In the genomic region with DNA sequence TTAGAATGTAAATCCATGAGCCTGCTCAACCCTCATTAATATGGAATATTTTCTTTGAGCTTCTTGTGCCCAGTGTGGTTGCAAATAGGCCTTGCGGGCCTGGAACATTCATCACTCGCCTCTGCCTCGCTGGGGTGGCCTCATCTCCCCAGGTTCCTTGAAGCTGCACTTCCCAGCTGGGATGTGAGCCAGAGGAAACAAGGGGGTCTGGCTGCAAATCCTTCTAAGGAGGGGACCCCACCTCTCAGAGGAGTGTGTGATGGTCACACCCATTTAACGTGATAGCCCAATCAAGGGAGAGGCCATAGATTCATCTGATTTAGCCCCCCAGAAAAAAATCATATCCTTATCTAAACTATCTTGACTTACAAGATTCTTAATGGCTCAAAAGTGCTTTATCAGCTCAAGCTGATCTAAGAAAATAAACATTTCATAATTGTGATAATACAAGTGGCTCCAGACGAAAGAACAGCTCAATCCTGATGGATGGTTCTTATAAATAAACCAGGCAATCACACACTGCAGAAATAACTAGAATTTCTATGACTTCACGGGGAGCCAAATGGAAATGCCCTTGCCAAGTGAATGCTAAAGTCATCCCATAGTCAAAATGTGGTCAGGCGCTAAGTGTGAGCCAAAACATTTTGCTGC, we compare ENCODE assay signal across 20 cellular contexts.
DNase-seq lines count a peak whose midpoint lies in the region; ATAC-seq, FAIRE-seq and TF ChIP-seq lines count a peak whose summit lies in the region.
"Had no signal": no experiment of that assay in that cellular context is flagged by ENCODE, and none has a peak within 500 bp of the region (broad histone marks: within the 10 kb centered on the region; RNA-seq: fewer than 3 reads in every experiment).

No MANE protein-coding gene starts in this region.

- H3K9me1 ChIP-seq in K562 (ENCODE audit: control insufficient read depth, insufficient read depth, low read length) = no peaks in the 10 kb centered on the region

- POLR2A ChIA-PET in K562 (lab: Yijun Ruan, JAX) = interaction anchor here (0.6 to 1.0 kb wide), 2 partner anchors 27 to 30 kb away, joined by 3 read pairs; no protein-coding TSS in a partner anchor

- H3K4me3 ChIP-seq in K562 (no peak overlapping the region), mesenchymal stem cell (ENCODE audit: insufficient read depth in 1 of 2, low read depth in 1 of 2, low read length in 2 of 2) (peak overlapping the region in 1 of 2 experiments; percentile 49), endodermal cell (ENCODE audit: low read length) (no peak overlapping the region)
- H3K4me3 ChIP-seq: HAP-1, right atrium auricular region, tibial nerve had no signal

- no peaks in the 10 kb centered on the region for H3K36me3 ChIP-seq in K562 (ENCODE audit: control insufficient read depth, insufficient read depth, low read length)
- H3K36me3 ChIP-seq in mesenchymal stem cell (ENCODE audit: control insufficient read depth in 1 of 2, insufficient read depth in 2 of 2, low read depth in 1 of 2, low read length in 2 of 2) = no peaks in the 10 kb centered on the region
- H3K36me3 ChIP-seq in endodermal cell (ENCODE audit: control insufficient read depth, insufficient read depth, low read length) = no peaks in the 10 kb centered on the region
- H3K36me3 ChIP-seq: HAP-1, neutrophil, right atrium auricular region, tibial nerve had no signal

- no peak for TF ChIP-seq CTCF in K562 (IDR thresholded peaks at IDR 0.05 in 2 of 3, conservative IDR thresholded peaks at IDR 0.05 in 1 of 3; ENCODE audit: insufficient read depth in 2 of 3, low read depth in 1 of 3, low read length in 3 of 3)
- no peak for TF ChIP-seq CTCF in endodermal cell (conservative IDR thresholded peaks at IDR 0.05)

- FAIRE-seq in K562 (lab: Jason Lieb, UNC) = no peak
- FAIRE-seq: RCC 7860 had no signal

- no peak overlapping the region for H2BK15ac ChIP-seq in mesenchymal stem cell (ENCODE audit: low read depth, poor library complexity, severe bottlenecking)

- intact Hi-C loops in K562 (cut with micrococcal nuclease) = no loop called here

- H3K14ac ChIP-seq in mesenchymal stem cell (ENCODE audit: low read length in 2 of 2) = no peak overlapping the region

- no peak overlapping the region for H3K27ac Mint-ChIP-seq in stimulated activated naive B cell treated with anti-CD40 and anti-IgM and Interleukin-4, amounts not matched to agents 10 μg/mL and 1 μg/mL and 100 μg/mL, for 72 hours
- H3K27ac Mint-ChIP-seq in endodermal cell = no peak overlapping the region
- H3K27ac Mint-ChIP-seq: WTC11 had no signal

- TF ChIP-seq RAD21 in K562 (CRISPR knock-in tag; conservative IDR thresholded peaks at IDR 0.05 in 1 of 2, IDR thresholded peaks at IDR 0.05 in 1 of 2) = no peak

- H3K4me2 ChIP-seq in K562 (ENCODE audit: insufficient read depth, low read length) (no peak overlapping the region), mesenchymal stem cell (ENCODE audit: low read length, poor library complexity, severe bottlenecking) (no peak overlapping the region)

- no peak overlapping the region for H2AK5ac ChIP-seq in mesenchymal stem cell (ENCODE audit: low read length, severe bottlenecking)

- H3K79me1 ChIP-seq in mesenchymal stem cell (replicated peaks; ENCODE audit: low read length, poor library complexity, severe bottlenecking) = no peaks in the 10 kb centered on the region

- no peak overlapping the region for H3K4me3 Mint-ChIP-seq in stimulated activated naive B cell treated with anti-CD40 and anti-IgM and Interleukin-4, amounts not matched to agents 10 μg/mL and 1 μg/mL and 100 μg/mL, for 72 hours
- no peak overlapping the region for H3K4me3 Mint-ChIP-seq in endodermal cell
- H3K4me3 Mint-ChIP-seq: WTC11 had no signal

- H3K9me3 Mint-ChIP-seq in stimulated activated naive B cell treated with anti-CD40 and anti-IgM and Interleukin-4, amounts not matched to agents 10 μg/mL and 1 μg/mL and 100 μg/mL, for 72 hours = no peaks in the 10 kb centered on the region
- H3K9me3 Mint-ChIP-seq in endodermal cell = no peaks in the 10 kb centered on the region
- H3K9me3 Mint-ChIP-seq: WTC11 had no signal

- no peaks in the 10 kb centered on the region for H3K79me2 ChIP-seq in K562 (ENCODE audit: control insufficient read depth, insufficient read depth, low read length)

- H3K27me3 ChIP-seq in K562 (ENCODE audit: control insufficient read depth in 2 of 2, insufficient read depth in 2 of 2, low read length in 2 of 2) (peaks cover 10 to 17% of the 10 kb centered on the region in 2 experiments; a peak in 3 of 5 replicates), mesenchymal stem cell (ENCODE audit: control insufficient read depth in 1 of 2, insufficient read depth in 1 of 2, low read length in 2 of 2) (no peaks in the 10 kb centered on the region), endodermal cell (ENCODE audit: control insufficient read depth, insufficient read depth, low read length, poor library complexity, severe bottlenecking) (no peaks in the 10 kb centered on the region)
- H3K27me3 ChIP-seq: neutrophil, right atrium auricular region, tibial nerve had no signal

- peak overlapping the region in 1 of 2 experiments; percentile 15 for H3K4ac ChIP-seq in mesenchymal stem cell (ENCODE audit: low read depth in 1 of 2, low read length in 2 of 2)

- H3K4me1 Mint-ChIP-seq in stimulated activated naive B cell treated with anti-CD40 and anti-IgM and Interleukin-4, amounts not matched to agents 10 μg/mL and 1 μg/mL and 100 μg/mL, for 72 hours = peaks cover 17 to 19% of the 10 kb centered on the region in 2 donors
- H3K4me1 Mint-ChIP-seq in endodermal cell = no peaks in the 10 kb centered on the region

- H3K9ac ChIP-seq in K562 (ENCODE audit: insufficient read depth in 1 of 2, low read depth in 2 of 2, low read length in 2 of 2) = no peak overlapping the region
- peak overlapping the region; percentile 76 for H3K9ac ChIP-seq in mesenchymal stem cell (ENCODE audit: low read length)
- H3K9ac ChIP-seq in endodermal cell (ENCODE audit: extremely low read depth, low read length, poor library complexity, severe bottlenecking) = no peak overlapping the region

- peak overlapping the region in 1 of 2 experiments; percentile 83 for H3K18ac ChIP-seq in mesenchymal stem cell (ENCODE audit: low read depth in 1 of 2, low read length in 2 of 2)

- no peak overlapping the region for H2BK5ac ChIP-seq in mesenchymal stem cell (ENCODE audit: low read depth, low read length, poor library complexity, severe bottlenecking)

- TF ChIP-seq EP300 in K562 (IDR thresholded peaks at IDR 0.05; ENCODE audit: low read length) = no peak

- peaks cover 0 to 5% of the 10 kb centered on the region in 2 experiments; a peak in 2 of 5 replicates for H3K4me1 ChIP-seq in K562 (replicated peaks in 1 of 2; ENCODE audit: control insufficient read depth in 2 of 2, insufficient read depth in 2 of 2, low read length in 2 of 2)
- peaks cover 1% of the 10 kb centered on the region for H3K4me1 ChIP-seq in mesenchymal stem cell (ENCODE audit: control insufficient read depth, insufficient read depth, low read depth, low read length)
- no peaks in the 10 kb centered on the region for H3K4me1 ChIP-seq in endodermal cell (ENCODE audit: control insufficient read depth, insufficient read depth, low read length)
- H3K4me1 ChIP-seq: HAP-1 had no signal

- CTCF ChIA-PET in K562 (lab: Yijun Ruan, JAX; ENCODE audit: low intra/inter-chr PET ratio) = no interaction called here

- TF ChIP-seq POLR2A in K562 (conservative IDR thresholded peaks at IDR 0.05) = no peak

- H4K91ac ChIP-seq in mesenchymal stem cell (ENCODE audit: low read length) = no peak overlapping the region

- no peaks in the 10 kb centered on the region for H3K27me3 Mint-ChIP-seq in stimulated activated naive B cell treated with anti-CD40 and anti-IgM and Interleukin-4, amounts not matched to agents 10 μg/mL and 1 μg/mL and 100 μg/mL, for 72 hours
- H3K27me3 Mint-ChIP-seq in endodermal cell (ENCODE audit: insufficient read depth) = no peaks in the 10 kb centered on the region

- H2AFZ ChIP-seq in K562 (ENCODE audit: low read depth, low read length) = no peak overlapping the region
- H2AFZ ChIP-seq in mesenchymal stem cell (ENCODE audit: low read depth, low read length) = no peak overlapping the region

- H3K23ac ChIP-seq in mesenchymal stem cell (ENCODE audit: low read length in 2 of 2) = no peak overlapping the region

- no peak overlapping the region for H2BK120ac ChIP-seq in mesenchymal stem cell (ENCODE audit: low read depth, low read length)

- in situ Hi-C loops in K562 (cut with MboI) (no loop called here), KBM-7 (cut with MboI; ENCODE audit: low pct_unique_long_range_greater_than_20kb, low sequenced_read_pairs) (no loop called here)

- peak; percentile 58 for DNase-seq in A172 (ENCODE audit: low spot score)
- peak; percentile 94 for DNase-seq in H4 (ENCODE audit: low spot score)
- no peak for DNase-seq in K562 (ENCODE audit: extremely low read depth in 1 of 4, low spot score in 3 of 4)
- peak; percentile 89 for DNase-seq in mesenchymal stem cell
- no peak for DNase-seq in stimulated activated naive B cell treated with anti-CD40 and anti-IgM and Interleukin-4, amounts not matched to agents 10 μg/mL and 1 μg/mL and 100 μg/mL, for 72 hours
- DNase-seq in KBM-7 = no peak
- no peak for DNase-seq in endodermal cell
- DNase-seq: activated gamma-delta T cell; GF-D8; islet precursor cell; NCI-H1048; NCI-H2171 treated with DMSO at 0.1 percent for 48 hours; stimulated activated CD4-positive, alpha-beta T cell treated with anti-CD3 and anti-CD28 coated beads, Interleukin-4, amount 100 ng/mL, for 1 hour had no signal

- peak overlapping the region in 1 of 2 experiments; percentile 68 for H2BK12ac ChIP-seq in mesenchymal stem cell (ENCODE audit: low read length in 2 of 2)

- WGBS in K562 (ENCODE audit: insufficient coverage, low coverage, missing lambda C conversion rate) = 10% methylated on average over 7 of the region's 7 CpGs
- 41% methylated on average over 7 of the region's 7 CpGs for WGBS in mesenchymal stem cell
- 90 to 92% methylated on average over 5 to 7 of the region's 7 CpGs for WGBS in endodermal cell (ENCODE audit: insufficient coverage in 1 of 2, insufficient read length in 1 of 2), 2 experiments

- peak overlapping the region; percentile 73 for H4K8ac ChIP-seq in mesenchymal stem cell (ENCODE audit: low read length)

- no peaks in the 10 kb centered on the region for H3K9me3 ChIP-seq in K562 (replicated peaks; ENCODE audit: control insufficient read depth, insufficient read depth, low read depth, low read length)
- H3K9me3 ChIP-seq in mesenchymal stem cell (ENCODE audit: control insufficient read depth, low read length) = no peaks in the 10 kb centered on the region
- H3K9me3 ChIP-seq in endodermal cell (ENCODE audit: control insufficient read depth, low read length) = no peaks in the 10 kb centered on the region
- H3K9me3 ChIP-seq: HAP-1, neutrophil, right atrium auricular region, tibial nerve had no signal

- H4K20me1 ChIP-seq in K562 (replicated peaks; ENCODE audit: control insufficient read depth, insufficient read depth, low read length) = no peaks in the 10 kb centered on the region

- H3K36me3 Mint-ChIP-seq in stimulated activated naive B cell treated with anti-CD40 and anti-IgM and Interleukin-4, amounts not matched to agents 10 μg/mL and 1 μg/mL and 100 μg/mL, for 72 hours = no peaks in the 10 kb centered on the region
- no peaks in the 10 kb centered on the region for H3K36me3 Mint-ChIP-seq in endodermal cell (ENCODE audit: low read depth)
- H3K36me3 Mint-ChIP-seq: WTC11 had no signal

- ATAC-seq in K562 (no peak), GM21423 (IDR thresholded peaks at IDR 0.05; ENCODE audit: unreplicated experiment) (no peak)
- ATAC-seq in stimulated activated naive B cell treated with anti-CD40 and anti-IgM and Interleukin-4, amounts not matched to agents 10 μg/mL and 1 μg/mL and 100 μg/mL, for 72 hours (replicated peaks) = no peak
- ATAC-seq: WTC11 had no signal

- no peak overlapping the region for H3K27ac ChIP-seq in K562 (ENCODE audit: extremely low read depth, low read depth, low read length)
- H3K27ac ChIP-seq in mesenchymal stem cell (ENCODE audit: low read length, poor library complexity, severe bottlenecking) = no peak overlapping the region
- no peak overlapping the region for H3K27ac ChIP-seq in endodermal cell (ENCODE audit: low read depth, low read length)
- H3K27ac ChIP-seq: neutrophil, right atrium auricular region had no signal

- no TSS peak for BruUV-seq in K562 (replicated peaks; lab: Mats Ljungman, UMichigan)

Comparison
In these comparisons a context has a peak if more than half of its experiments do, and no peak if none do; other contexts are left out.
1. DNase-seq: peak in A172 (single experiment), H4 (single experiment) and mesenchymal stem cell (single experiment); none in K562 (0 of 4), stimulated activated naive B cell treated with anti-CD40 and anti-IgM and Interleukin-4, amounts not matched to agents 10 μg/mL and 1 μg/mL and 100 μg/mL, for 72 hours (single experiment), KBM-7 (single experiment) and endodermal cell (single experiment).